18 cellular contexts compared by ENCODE assay signal in genomic region chr14:85527006-85527405, GRCh38. TPM values are rescaled to one million over a fixed set of nuclear protein-coding genes. Genes with fewer than 3 reads are reported as not detected.
DNase-seq lines count a peak whose midpoint lies in the region; ATAC-seq and TF ChIP-seq lines count a peak whose summit lies in the region.
"Had no signal": no experiment of that assay in that cellular context is flagged by ENCODE, and none has a peak within 500 bp of the region (broad histone marks: within the 10 kb centered on the region; RNA-seq: fewer than 3 reads in every experiment).

No MANE protein-coding gene starts in this region.

- peaks cover 16% of the 10 kb centered on the region for H3K27me3 Mint-ChIP-seq in glutamatergic neuron (ENCODE audit: unreplicated experiment)

- no peak for ATAC-seq in GM18511 (IDR thresholded peaks at IDR 0.05; ENCODE audit: unreplicated experiment)

- intact Hi-C loops in cardiac septum (cut with DNase I), result loop anchor here (5.0 kb wide), 2 partner anchors 50 to 110 kb away; no protein-coding TSS in a partner anchor

- peak; percentile 74 for DNase-seq in EH (ENCODE audit: low read depth)
- DNase-seq in RWPE1 (ENCODE audit: low spot score), result no peak
- DNase-seq in dermis blood vessel endothelial cell, result peak; percentile 65
- peak; percentile 58 for DNase-seq in myocyte (ENCODE audit: low read depth)
- no peak for DNase-seq in cardiac septum (ENCODE audit: low spot score)
- no peak for DNase-seq in glutamatergic neuron
- no peak for DNase-seq in HUDEP-2 (lab: John Stamatoyannopoulos, UW; ENCODE audit: unreplicated experiment in 76 of 76)
- DNase-seq: activated CD4-positive, alpha-beta memory T cell treated with anti-CD3 and anti-CD28 coated beads for 36 hours; anterior cingulate cortex; BE2C; DMS53; effector CD8-positive, alpha-beta T cell; islet precursor cell; NCI-H82; stimulated activated CD4-positive, alpha-beta T cell treated with anti-CD3 and anti-CD28 coated beads, Interleukin-12 subunit alpha, Interleukin-12 subunit beta, amount 100 ng/mL, for 4 hours; substantia nigra had no signal

- H3K27ac Mint-ChIP-seq in glutamatergic neuron (ENCODE audit: unreplicated experiment), result no peak overlapping the region
- H3K27ac Mint-ChIP-seq: activated CD4-positive, alpha-beta memory T cell treated with anti-CD3 and anti-CD28 coated beads for 36 hours; activated T-helper 2 cell treated with anti-CD3 and anti-CD28 coated beads, Interferon-gamma antibody, Interleukin-2, Interleukin-4, amounts not matched to agents 10 μg/mL and 5 μg/mL and 100 μg/mL, durations not matched to agents 14 hours and 24 hours and 36 hours had no signal

- peaks cover 17% of the 10 kb centered on the region for H3K4me1 Mint-ChIP-seq in glutamatergic neuron (ENCODE audit: low read depth, unreplicated experiment)

- H3K27ac ChIP-seq in RWPE1, result peak overlapping the region; percentile 67

- H3K36me3 Mint-ChIP-seq in glutamatergic neuron (ENCODE audit: unreplicated experiment), result no peaks in the 10 kb centered on the region
- H3K36me3 Mint-ChIP-seq: activated CD4-positive, alpha-beta memory T cell treated with anti-CD3 and anti-CD28 coated beads for 36 hours had no signal

- CTCF ChIA-PET in RWPE1 (lab: Yijun Ruan, JAX), result no interaction called here

- TF ChIP-seq CTCF in RWPE1 (conservative IDR thresholded peaks at IDR 0.05; ENCODE audit: low read depth), result no peak
- TF ChIP-seq CTCF in glutamatergic neuron (IDR thresholded peaks at IDR 0.05; ENCODE audit: partially characterized antibody, unreplicated experiment), result no peak

- H3K9me3 Mint-ChIP-seq in glutamatergic neuron (ENCODE audit: unreplicated experiment), result peaks cover 14% of the 10 kb centered on the region
- H3K9me3 Mint-ChIP-seq: activated CD4-positive, alpha-beta memory T cell treated with anti-CD3 and anti-CD28 coated beads for 36 hours; activated T-helper 2 cell treated with anti-CD3 and anti-CD28 coated beads, Interferon-gamma antibody, Interleukin-2, Interleukin-4, amounts not matched to agents 10 μg/mL and 5 μg/mL and 100 μg/mL, durations not matched to agents 14 hours and 24 hours and 36 hours had no signal

- H3K4me3 Mint-ChIP-seq in glutamatergic neuron (ENCODE audit: unreplicated experiment), result no peak overlapping the region
- H3K4me3 Mint-ChIP-seq: activated CD4-positive, alpha-beta memory T cell treated with anti-CD3 and anti-CD28 coated beads for 36 hours had no signal

- POLR2A ChIA-PET in RWPE1 (lab: Yijun Ruan, JAX; ENCODE audit: low non-redundant PET), result no interaction called here

RNA-seq across cellular contexts. Expression of gene FLRT2, which starts 2.9 kb away (rescaled TPM):
- total RNA-seq in dermis blood vessel endothelial cell (213 and 216 TPM in 2 replicates), myocyte (19.6 and 37.3 TPM in 2 replicates), cardiac septum (6.3 TPM), glutamatergic neuron (ENCODE audit: unreplicated experiment) (69.6 TPM)
- polyA plus RNA-seq in myocyte (2012), result 25.1 TPM
- total RNA-seq: activated CD4-positive, alpha-beta memory T cell treated with anti-CD3 and anti-CD28 coated beads for 36 hours; activated T-helper 2 cell treated with anti-CD3 and anti-CD28 coated beads, Interferon-gamma antibody, Interleukin-2, Interleukin-4, amounts not matched to agents 10 μg/mL and 5 μg/mL and 100 μg/mL, durations not matched to agents 14 hours and 24 hours and 36 hours had no signal

Comparison
In these comparisons a context has a peak if more than half of its experiments do, and no peak if none do; other contexts are left out.
1. DNase-seq: peak in EH (single experiment), dermis blood vessel endothelial cell (single experiment) and myocyte (single experiment); none in RWPE1 (single experiment), cardiac septum (single experiment), glutamatergic neuron (single experiment) and HUDEP-2 (0 of 76).